ENCODE assay signal across 8 cellular contexts in the genomic region with DNA sequence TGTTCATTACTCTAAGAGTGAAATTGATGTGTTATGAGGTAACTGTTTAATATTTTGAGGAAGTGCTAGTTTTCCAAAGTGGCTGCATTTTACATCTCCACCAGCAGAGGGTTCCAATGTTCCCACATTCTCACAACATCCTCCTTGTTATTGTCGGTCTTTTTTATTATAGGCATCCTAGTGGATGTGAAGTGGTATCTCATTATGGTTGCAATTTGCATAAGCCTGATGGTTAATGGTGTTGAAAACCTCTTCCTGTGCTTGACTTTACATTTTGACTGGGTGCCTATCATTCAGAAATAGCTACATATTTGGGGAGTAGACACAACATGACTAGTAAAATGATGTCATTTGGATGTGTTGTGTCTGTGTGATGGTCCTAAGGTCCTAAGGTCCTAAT.
DNase-seq lines count a peak whose midpoint lies in the region; ATAC-seq and TF ChIP-seq lines count a peak whose summit lies in the region.

No MANE protein-coding gene starts in this region.

- no peak overlapping the region for H3K4me2 ChIP-seq in OCI-LY1 (ENCODE audit: low read length)
- H3K4me2 ChIP-seq in smooth muscle cell = no peak overlapping the region

- peak; percentile 68 for TF ChIP-seq CTCF in OCI-LY1 (IDR thresholded peaks at IDR 0.05; ENCODE audit: low read length)
- TF ChIP-seq CTCF in smooth muscle cell (IDR thresholded peaks at IDR 0.05; ENCODE audit: borderline replicate concordance, insufficient read depth, poor library complexity, severe bottlenecking) = peak; percentile 73

- H3K4me1 Mint-ChIP-seq in activated CD4-positive, alpha-beta memory T cell treated with anti-CD3 and anti-CD28 coated beads for 36 hours (ENCODE audit: low read depth) = peaks cover 4% of the 10 kb centered on the region

- no peaks in the 10 kb centered on the region for H3K9me3 Mint-ChIP-seq in activated CD4-positive, alpha-beta memory T cell treated with anti-CD3 and anti-CD28 coated beads for 36 hours

- H3F3A ChIP-seq in OCI-LY1 (ENCODE audit: insufficient read depth, low read length) = no peaks in the 10 kb centered on the region
- H3F3A ChIP-seq in smooth muscle cell (ENCODE audit: low read depth) = no peaks in the 10 kb centered on the region

- H3K27me3 ChIP-seq in OCI-LY1 (ENCODE audit: insufficient read depth, low read length) (no peaks in the 10 kb centered on the region), smooth muscle cell (ENCODE audit: low read depth) (no peaks in the 10 kb centered on the region)

- H4K20me1 ChIP-seq in OCI-LY1 (ENCODE audit: insufficient read depth, low read length) (no peaks in the 10 kb centered on the region), smooth muscle cell (ENCODE audit: low read depth) (no peaks in the 10 kb centered on the region)

- H3K4me1 ChIP-seq in OCI-LY1 (ENCODE audit: insufficient read depth, low read length, severe bottlenecking) = no peaks in the 10 kb centered on the region
- H3K4me1 ChIP-seq in smooth muscle cell (ENCODE audit: low read depth) = no peaks in the 10 kb centered on the region

- CTCF ChIA-PET in activated CD4-positive, alpha-beta memory T cell treated with anti-CD3 and anti-CD28 coated beads for 36 hours (lab: Charles Lee) = interaction anchor here (1.5 kb wide), 1 partner anchor 11 kb away, joined by 3 read pairs; no protein-coding TSS in a partner anchor

- TF ChIP-seq POLR2A in erythroblast (IDR thresholded peaks at IDR 0.05; ENCODE audit: low read length) = no peak

- no peaks in the 10 kb centered on the region for H3K79me2 ChIP-seq in OCI-LY1 (ENCODE audit: insufficient read depth, low read length)
- H3K79me2 ChIP-seq in smooth muscle cell (ENCODE audit: low read depth) = no peaks in the 10 kb centered on the region

- no peak overlapping the region for H3K27ac ChIP-seq in OCI-LY1 (ENCODE audit: low read depth, low read length, poor library complexity, severe bottlenecking)
- no peak overlapping the region for H3K27ac ChIP-seq in smooth muscle cell (ENCODE audit: low read depth)

- H3K27me3 Mint-ChIP-seq in activated CD4-positive, alpha-beta memory T cell treated with anti-CD3 and anti-CD28 coated beads for 36 hours = no peaks in the 10 kb centered on the region

- no peak overlapping the region for H3K9ac ChIP-seq in OCI-LY1 (ENCODE audit: low read length)
- no peak overlapping the region for H3K9ac ChIP-seq in smooth muscle cell (ENCODE audit: low read depth)

- H3K36me3 Mint-ChIP-seq in activated CD4-positive, alpha-beta memory T cell treated with anti-CD3 and anti-CD28 coated beads for 36 hours = no peaks in the 10 kb centered on the region

- 23% methylated on average over 1 of the region's 1 CpG for WGBS in smooth muscle cell (ENCODE audit: low lambda C conversion rate)

- peak; percentile 79 for ATAC-seq in GM21390 (IDR thresholded peaks at IDR 0.05; ENCODE audit: unreplicated experiment)
- peak; percentile 79 for ATAC-seq in HG03571 (IDR thresholded peaks at IDR 0.05; ENCODE audit: unreplicated experiment)

- intact Hi-C loops in activated CD4-positive, alpha-beta memory T cell treated with anti-CD3 and anti-CD28 coated beads for 36 hours (cut with micrococcal nuclease) = no loop called here

- H3K4me3 Mint-ChIP-seq in activated CD4-positive, alpha-beta memory T cell treated with anti-CD3 and anti-CD28 coated beads for 36 hours = no peak overlapping the region

- H3K9me2 ChIP-seq in OCI-LY1 (ENCODE audit: low read depth, low read length) = no peaks in the 10 kb centered on the region

- POLR2A ChIA-PET in activated CD4-positive, alpha-beta memory T cell treated with anti-CD3 and anti-CD28 coated beads for 36 hours (lab: Charles Lee) = no interaction called here

- H3K9me3 ChIP-seq in OCI-LY1 (ENCODE audit: low read length) (no peaks in the 10 kb centered on the region), smooth muscle cell (replicated peaks; ENCODE audit: low read depth) (no peaks in the 10 kb centered on the region)

- H3K27ac Mint-ChIP-seq in activated CD4-positive, alpha-beta memory T cell treated with anti-CD3 and anti-CD28 coated beads for 36 hours = no peak overlapping the region

- H3K4me3 ChIP-seq in OCI-LY1 (ENCODE audit: low read depth, low read length, poor library complexity, severe bottlenecking) (no peak overlapping the region), smooth muscle cell (no peak overlapping the region)

- DNase-seq in GF-D8 (lab: John Stamatoyannopoulos, UW) = peak; percentile 1
- DNase-seq in erythroblast (lab: John Stamatoyannopoulos, UW) = peak; percentile 15 to 43
- no peak for DNase-seq in smooth muscle cell (lab: John Stamatoyannopoulos, UW; ENCODE audit: unreplicated experiment)
- no peak for DNase-seq in T-helper 9 cell
- no peak for DNase-seq in activated CD4-positive, alpha-beta memory T cell treated with anti-CD3 and anti-CD28 coated beads for 36 hours

- H2AFZ ChIP-seq in OCI-LY1 (ENCODE audit: low read length) (no peak overlapping the region), smooth muscle cell (ENCODE audit: low read depth) (no peak overlapping the region)

- H3K36me3 ChIP-seq in OCI-LY1 (ENCODE audit: insufficient read depth, low read length) (no peaks in the 10 kb centered on the region), smooth muscle cell (ENCODE audit: low read depth) (no peaks in the 10 kb centered on the region)

Comparison
In these comparisons a context has a peak if more than half of its experiments do, and no peak if none do; other contexts are left out.
1. DNase-seq: peak in GF-D8 (single experiment) and erythroblast (2 of 2); none in smooth muscle cell (single experiment), T-helper 9 cell (single experiment) and activated CD4-positive, alpha-beta memory T cell treated with anti-CD3 and anti-CD28 coated beads for 36 hours (single experiment).